Comparison of ENCODE assay signal across 1 cellular context in the genomic region with DNA sequence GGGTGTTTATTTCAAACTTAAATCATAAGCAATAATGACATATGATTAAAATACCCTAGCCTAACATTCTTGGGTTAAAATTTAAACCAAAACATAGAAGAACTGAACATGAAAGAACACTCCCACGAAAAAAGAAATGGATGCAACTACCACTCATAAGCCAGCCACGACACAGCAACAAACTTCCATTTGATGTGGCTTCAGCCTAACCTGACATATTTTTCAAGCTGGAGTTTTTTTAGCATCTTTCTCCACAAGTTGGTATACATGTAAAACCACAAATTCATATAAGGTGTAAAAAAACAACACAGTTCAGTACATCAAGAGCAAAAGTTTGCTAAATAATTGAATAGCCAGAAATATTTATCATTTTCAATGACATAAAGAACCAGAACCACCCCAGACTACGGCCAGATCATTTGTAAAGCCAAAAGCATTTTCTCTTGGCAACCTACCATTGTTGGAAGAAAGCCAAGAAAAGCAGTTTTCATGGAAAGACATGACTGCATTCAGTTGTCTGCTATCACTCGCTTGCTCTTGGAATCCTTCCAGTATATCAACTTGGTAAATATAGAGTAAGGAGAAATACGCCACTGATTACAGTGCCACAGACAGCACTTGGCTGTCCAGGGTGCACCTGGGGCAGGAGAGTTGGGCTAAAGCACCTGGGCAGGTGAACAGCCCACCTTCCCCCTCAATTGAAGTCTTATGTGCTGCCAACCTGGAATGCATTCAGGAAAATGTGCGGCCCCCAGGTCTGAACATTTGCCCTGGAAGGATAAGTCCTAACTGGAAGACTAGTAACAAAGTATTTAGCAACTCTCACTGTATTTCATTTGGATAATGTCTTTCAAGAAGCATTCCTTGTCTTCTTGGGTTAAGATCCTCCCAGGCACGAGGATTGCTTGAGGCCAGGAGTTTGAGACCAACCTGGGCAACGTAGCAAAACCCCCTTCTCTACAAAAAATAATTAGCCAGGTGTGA.
A peak's percentile ranks its signal among the peaks of the same experiment; 100 is the strongest.
TF ChIP-seq lines count a peak whose summit lies in the region.

No MANE protein-coding gene starts in this region.

TF ChIP-seq in SK-N-SH, 30 proteins besides CTCF, POLR2A, EP300 and RAD21 (continued from another document):
- TF ChIP-seq, protein P1, sequence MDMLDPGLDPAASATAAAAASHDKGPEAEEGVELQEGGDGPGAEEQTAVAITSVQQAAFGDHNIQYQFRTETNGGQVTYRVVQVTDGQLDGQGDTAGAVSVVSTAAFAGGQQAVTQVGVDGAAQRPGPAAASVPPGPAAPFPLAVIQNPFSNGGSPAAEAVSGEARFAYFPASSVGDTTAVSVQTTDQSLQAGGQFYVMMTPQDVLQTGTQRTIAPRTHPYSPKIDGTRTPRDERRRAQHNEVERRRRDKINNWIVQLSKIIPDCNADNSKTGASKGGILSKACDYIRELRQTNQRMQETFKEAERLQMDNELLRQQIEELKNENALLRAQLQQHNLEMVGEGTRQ (IDR thresholded peaks at IDR 0.05; ENCODE audit: borderline replicate concordance, low read depth, low read length), result no peak
- TF ChIP-seq JUND (IDR thresholded peaks at IDR 0.05) (peak; percentile 37; the same call in 1 of the 2 replicates), GABPA (IDR thresholded peaks at IDR 0.05; ENCODE audit: low read depth) (no peak), TAF1 (IDR thresholded peaks at IDR 0.05; ENCODE audit: borderline replicate concordance, low read depth, low read length) (no peak), MEF2A (IDR thresholded peaks at IDR 0.05; ENCODE audit: borderline replicate concordance, low read depth) (no peak), POLR2AphosphoS5 (IDR thresholded peaks at IDR 0.05; ENCODE audit: low read depth, low read length) (peak; percentile 76; the same call in 1 of the 2 replicates)
